Comparison of ENCODE assay signal across 8 cellular contexts in genomic region chr20:38435555-38435939, GRCh38. TPM values are rescaled to one million over a fixed set of nuclear protein-coding genes. Genes with fewer than 3 reads are reported as not detected.
DNase-seq lines count a peak whose midpoint lies in the region; ATAC-seq and TF ChIP-seq lines count a peak whose summit lies in the region.

No MANE protein-coding gene starts in this region.

- H3F3A ChIP-seq in SU-DHL-6 (ENCODE audit: insufficient read depth), result no peaks in the 10 kb centered on the region

- peak overlapping the region; percentile 98 for H3K4me3 Mint-ChIP-seq in activated naive CD4-positive, alpha-beta T cell treated with anti-CD3 and anti-CD28 coated beads, Interleukin-2, amount 10 ng/mL, durations not matched to agents 7 days and 5 days

- no peak overlapping the region for H3K9ac ChIP-seq in SU-DHL-6 (ENCODE audit: low read length)

- TF ChIP-seq CTCF in SU-DHL-6 (IDR thresholded peaks at IDR 0.05; ENCODE audit: insufficient read depth, low read length, poor library complexity, severe bottlenecking), result no peak
- TF ChIP-seq CTCF in stomach (IDR thresholded peaks at IDR 0.05), result peak in 1 of 7 experiments; percentile 24
- TF ChIP-seq CTCF in esophagus muscularis mucosa (IDR thresholded peaks at IDR 0.05), result peak in 1 of 3 experiments; percentile 2
- no peak for TF ChIP-seq CTCF in lower lobe of right lung (IDR thresholded peaks at IDR 0.05)

- H3K36me3 ChIP-seq in SU-DHL-6 (ENCODE audit: low read length) (peaks cover 23% of the 10 kb centered on the region), stomach (peaks cover 28 to 35% (median 34%) of the 10 kb centered on the region in 4 donors), esophagus muscularis mucosa (peaks cover 13 to 38% (median 33%) of the 10 kb centered on the region in 4 donors), lower lobe of right lung (peaks cover 35% of the 10 kb centered on the region)

- no peaks in the 10 kb centered on the region for H3K9me3 Mint-ChIP-seq in activated naive CD4-positive, alpha-beta T cell treated with anti-CD3 and anti-CD28 coated beads, Interleukin-2, amount 10 ng/mL, durations not matched to agents 7 days and 5 days

- TF ChIP-seq POLR2A in stomach (IDR thresholded peaks at IDR 0.05) (no peak), esophagus muscularis mucosa (IDR thresholded peaks at IDR 0.05; ENCODE audit: low read depth) (no peak)

- peak overlapping the region; percentile 64 for H2AFZ ChIP-seq in SU-DHL-6 (ENCODE audit: low read depth, low read length, severe bottlenecking)

- no peaks in the 10 kb centered on the region for H3K9me3 ChIP-seq in SU-DHL-6 (ENCODE audit: insufficient read depth, low read length)
- peaks cover 0 to 7% (median 2%) of the 10 kb centered on the region in 4 donors for H3K9me3 ChIP-seq in stomach
- H3K9me3 ChIP-seq in esophagus muscularis mucosa, result peaks cover 0 to 8% (median 0%) of the 10 kb centered on the region in 4 donors
- H3K9me3 ChIP-seq in lower lobe of right lung, result no peaks in the 10 kb centered on the region

- peaks cover 41% of the 10 kb centered on the region for H3K36me3 Mint-ChIP-seq in activated naive CD4-positive, alpha-beta T cell treated with anti-CD3 and anti-CD28 coated beads, Interleukin-2, amount 10 ng/mL, durations not matched to agents 7 days and 5 days

- TF ChIP-seq EP300 in stomach (IDR thresholded peaks at IDR 0.05) (no peak), esophagus muscularis mucosa (IDR thresholded peaks at IDR 0.05) (no peak)

- WGBS in stomach, 5 donors, result 64 to 67% (median 67%) methylated on average over 6 of the region's 6 CpGs
- 64% methylated on average over 6 of the region's 6 CpGs for WGBS in esophagus muscularis mucosa

- peaks cover 16% of the 10 kb centered on the region for H3K27me3 Mint-ChIP-seq in activated naive CD4-positive, alpha-beta T cell treated with anti-CD3 and anti-CD28 coated beads, Interleukin-2, amount 10 ng/mL, durations not matched to agents 7 days and 5 days

- H3K79me2 ChIP-seq in SU-DHL-6 (ENCODE audit: insufficient read depth, low read length), result peaks cover 46% of the 10 kb centered on the region

- H3K4me2 ChIP-seq in SU-DHL-6 (ENCODE audit: low read depth, low read length, poor library complexity, severe bottlenecking), result no peak overlapping the region

- no peaks in the 10 kb centered on the region for H3K27me3 ChIP-seq in SU-DHL-6 (ENCODE audit: low read length)
- no peaks in the 10 kb centered on the region for H3K27me3 ChIP-seq in stomach
- no peaks in the 10 kb centered on the region for H3K27me3 ChIP-seq in esophagus muscularis mucosa
- H3K27me3 ChIP-seq in lower lobe of right lung (ENCODE audit: low read depth), result peaks cover 5% of the 10 kb centered on the region

- no peak for DNase-seq in activated naive CD4-positive, alpha-beta T cell treated with anti-CD3 and anti-CD28 coated beads, Interleukin-2, amount 10 ng/mL, durations not matched to agents 7 days and 5 days
- DNase-seq in activated naive CD4-positive, alpha-beta T cell (lab: John Stamatoyannopoulos, UW), result no peak
- peak; percentile 52 for DNase-seq in fibroblast of peridontal ligament (ENCODE audit: extremely low read depth)
- no peak for DNase-seq in stomach
- no peak for DNase-seq in esophagus muscularis mucosa (ENCODE audit: extremely low spot score)
- no peak for DNase-seq in lower lobe of right lung

- H3K4me3 ChIP-seq in SU-DHL-6 (ENCODE audit: insufficient read depth, low read length, poor library complexity, severe bottlenecking) (no peak overlapping the region), stomach (peak overlapping the region in 1 of 4 donors; percentile 94), esophagus muscularis mucosa (peak overlapping the region in 2 of 4 donors; percentile 71 to 89), lower lobe of right lung (no peak overlapping the region)

- ATAC-seq in GM19452 (IDR thresholded peaks at IDR 0.05; ENCODE audit: unreplicated experiment) (no peak), lower lobe of right lung (no peak)

- peak overlapping the region; percentile 96 for H3K27ac Mint-ChIP-seq in activated naive CD4-positive, alpha-beta T cell treated with anti-CD3 and anti-CD28 coated beads, Interleukin-2, amount 10 ng/mL, durations not matched to agents 7 days and 5 days

- intact Hi-C loops in stomach (cut with DNase I; ENCODE audit: low total_unique reads) (no loop called here), esophagus muscularis mucosa (cut with DNase I) (no loop called here), lower lobe of right lung (cut with DNase I) (no loop called here)

- H4K20me1 ChIP-seq in SU-DHL-6 (ENCODE audit: low read depth, low read length), result peaks cover 34% of the 10 kb centered on the region

- H3K4me1 ChIP-seq in stomach (peaks cover 6 to 41% (median 19%) of the 10 kb centered on the region in 4 donors), esophagus muscularis mucosa (peaks cover 3 to 24% (median 17%) of the 10 kb centered on the region in 4 donors), lower lobe of right lung (peaks cover 26% of the 10 kb centered on the region)

- no peaks in the 10 kb centered on the region for H3K9me2 ChIP-seq in SU-DHL-6 (replicated peaks; ENCODE audit: insufficient read depth, low read length)

- peaks cover 42% of the 10 kb centered on the region for H3K4me1 Mint-ChIP-seq in activated naive CD4-positive, alpha-beta T cell treated with anti-CD3 and anti-CD28 coated beads, Interleukin-2, amount 10 ng/mL, durations not matched to agents 7 days and 5 days

- H3K27ac ChIP-seq in SU-DHL-6 (ENCODE audit: low read depth, low read length) (no peak overlapping the region), stomach (peak overlapping the region in 3 of 5 donors; percentile 87), esophagus muscularis mucosa (replicated peaks in 1 of 4) (peak overlapping the region in 1 of 4 donors; percentile 82), lower lobe of right lung (no peak overlapping the region)

- CTCF ChIA-PET in activated naive CD4-positive, alpha-beta T cell treated with anti-CD3 and anti-CD28 coated beads, Interleukin-2, amount 10 ng/mL, durations not matched to agents 7 days and 5 days (lab: Charles Lee), result interaction anchor here (0.8 to 4.9 kb wide), 8 partner anchors 9 to 37 kb away, joined by 3 to 69 read pairs (median 5); partner anchors contain the start of gene RALGAPB

RNA-seq across cellular contexts. Expression of gene SNHG17, which starts 0.4 kb away (rescaled TPM):
- total RNA-seq in stomach (10 to 100 TPM; 11.0 to 55.2 (median 23.9) TPM), esophagus muscularis mucosa (10 to 100 TPM; 12.8 to 19.4 (median 18.6) TPM), lower lobe of right lung (17.9 TPM)
- 10 to 100 TPM; 24.5 to 43.7 (median 34.7) TPM for polyA plus RNA-seq in stomach

RNA-seq across cellular contexts. Expression of gene RALGAPB, which starts 37.1 kb away (rescaled TPM):
- 10 to 100 TPM; 26.9 to 57.5 (median 50.2) TPM for total RNA-seq in stomach
- polyA plus RNA-seq in stomach, result 1 to 10 TPM; 5.4 to 7.6 (median 6.7) TPM
- 10 to 100 TPM; 31.5 to 37.4 (median 35.5) TPM for total RNA-seq in esophagus muscularis mucosa
- 35.7 TPM for total RNA-seq in lower lobe of right lung

Comparison
In these comparisons a context has a peak if more than half of its experiments do, and no peak if none do; other contexts are left out.
1. H3K27ac ChIP-seq: peak in stomach (3 of 5); none in SU-DHL-6 (single experiment) and lower lobe of right lung (single experiment).